1 cellular context compared by ENCODE assay signal in genomic region chr5:103260951-103261350, GRCh38.
TF ChIP-seq lines count a peak whose summit lies in the region.

No MANE protein-coding gene starts in this region.

TF ChIP-seq in GM23338, 12 proteins besides CTCF, POLR2A, EP300 and RAD21 (continued from another document):
- TF ChIP-seq ZNF462 (CRISPR knock-in tag; IDR thresholded peaks at IDR 0.05): no peak
- no peak for TF ChIP-seq ZNF331 (CRISPR knock-in tag; IDR thresholded peaks at IDR 0.05; ENCODE audit: low read depth)
